Comparison of ENCODE assay signal across 9 cellular contexts in genomic region chr7:21617916-21618390, GRCh38.
DNase-seq lines count a peak whose midpoint lies in the region; ATAC-seq, FAIRE-seq and TF ChIP-seq lines count a peak whose summit lies in the region.
"Had no signal": no experiment of that assay in that cellular context is flagged by ENCODE, and none has a peak within 500 bp of the region (broad histone marks: within the 10 kb centered on the region; RNA-seq: fewer than 3 reads in every experiment).

No MANE protein-coding gene starts in this region.

- H3K27ac ChIP-seq in liver (ENCODE audit: low read depth in 1 of 2, low read length in 2 of 2) (peak overlapping the region; percentile 14 to 25), aorta (ENCODE audit: low read depth in 1 of 2, low read length in 2 of 2) (peak overlapping the region in 1 of 2 donors; percentile 56)

- TF ChIP-seq CTCF in bronchial epithelial cell (IDR thresholded peaks at IDR 0.05; ENCODE audit: insufficient read depth, low read length, severe bottlenecking) (no peak), liver (IDR thresholded peaks at IDR 0.05; ENCODE audit: low read depth, low read length, missing input control) (no peak)

- H3K36me3 ChIP-seq in bronchial epithelial cell (ENCODE audit: control insufficient read depth, insufficient read depth, low read length): no peaks in the 10 kb centered on the region
- no peaks in the 10 kb centered on the region for H3K36me3 ChIP-seq in liver (ENCODE audit: control insufficient read depth in 4 of 4, insufficient read depth in 3 of 4, low read depth in 1 of 4, low read length in 3 of 4)
- no peaks in the 10 kb centered on the region for H3K36me3 ChIP-seq in aorta (ENCODE audit: control insufficient read depth in 1 of 2, insufficient read depth in 2 of 2, low read length in 1 of 2)

- no peak overlapping the region for H3K4me3 ChIP-seq in bronchial epithelial cell (ENCODE audit: low read depth, low read length)
- H3K4me3 ChIP-seq in liver (ENCODE audit: low read depth in 1 of 3, low read length in 3 of 3): no peak overlapping the region
- H3K4me3 ChIP-seq in aorta (ENCODE audit: low read length in 2 of 2): no peak overlapping the region

- peak; percentile 59 to 68 for TF ChIP-seq RAD21 in liver (IDR thresholded peaks at IDR 0.05)

- peak; percentile 91 for ATAC-seq in aorta (ENCODE audit: low FRiP score)

- H3K27me3 ChIP-seq in bronchial epithelial cell (ENCODE audit: control insufficient read depth, insufficient read depth, low read length) (no peaks in the 10 kb centered on the region), liver (ENCODE audit: control insufficient read depth in 4 of 4, insufficient read depth in 4 of 4, low read length in 3 of 4) (no peaks in the 10 kb centered on the region), aorta (ENCODE audit: control insufficient read depth in 1 of 2, insufficient read depth in 2 of 2, low read length in 1 of 2) (no peaks in the 10 kb centered on the region)

- 35% methylated on average over 6 of the region's 6 CpGs for WGBS in liver
- 49 to 56% methylated on average over 6 of the region's 6 CpGs for WGBS in aorta, 2 donors

- FAIRE-seq in bronchial epithelial cell (lab: Jason Lieb, UNC): peak; percentile 82
- FAIRE-seq: frontal cortex had no signal

- no peak overlapping the region for H3K9ac ChIP-seq in liver (ENCODE audit: low read depth in 1 of 2, low read length in 2 of 2)

- H3K4me1 ChIP-seq in liver (ENCODE audit: control insufficient read depth in 4 of 4, insufficient read depth in 4 of 4, low read length in 3 of 4): peaks cover 2 to 16% (median 9%) of the 10 kb centered on the region in 4 donors
- peaks cover 0 to 2% of the 10 kb centered on the region in 2 donors for H3K4me1 ChIP-seq in aorta (ENCODE audit: control insufficient read depth in 1 of 2, insufficient read depth in 2 of 2, low read length in 2 of 2)

- DNase-seq in SIG-M5 treated with dmso at 0.1 percent for 504 hours (lab: John Stamatoyannopoulos, UW; ENCODE audit: unreplicated experiment) (peak; percentile 39), SIG-M5 (lab: John Stamatoyannopoulos, UW) (no peak), bronchial epithelial cell (ENCODE audit: low read depth) (peak; percentile 76), aorta (peak; percentile 72 to 77), NCI-H146 (lab: John Stamatoyannopoulos, UW) (no peak), NCI-H2081 (lab: John Stamatoyannopoulos, UW) (no peak), NCI-H1417 (lab: John Stamatoyannopoulos, UW) (no peak)

- H3K9me3 ChIP-seq in liver (ENCODE audit: control insufficient read depth in 4 of 4, low read length in 3 of 4) (no peaks in the 10 kb centered on the region), aorta (ENCODE audit: control insufficient read depth, low read length) (no peaks in the 10 kb centered on the region)

- intact Hi-C loops in aorta (cut with DNase I): loop anchor here in 1 of 2 donors (5.0 kb wide), 1 partner anchor 41 kb away; no protein-coding TSS in a partner anchor

TF ChIP-seq in liver, 16 proteins besides CTCF, POLR2A, EP300 and RAD21:
- TF ChIP-seq JUND (IDR thresholded peaks at IDR 0.05) (peak; percentile 96 to 97), SP1 (IDR thresholded peaks at IDR 0.05) (peak; percentile 71), FOXA1 (IDR thresholded peaks at IDR 0.05) (peak; percentile 87), TAF1 (conservative IDR thresholded peaks at IDR 0.05) (no peak), NR2F2 (IDR thresholded peaks at IDR 0.05) (peak; percentile 44), REST (IDR thresholded peaks at IDR 0.05) (peak; percentile 78), RXRA (IDR thresholded peaks at IDR 0.05) (peak; percentile 80 to 94), GABPA (IDR thresholded peaks at IDR 0.05 in 1 of 2, conservative IDR thresholded peaks at IDR 0.05 in 1 of 2) (peak in 1 of 2 donors; percentile 30), ZBTB33 (IDR thresholded peaks at IDR 0.05) (peak; percentile 76), HNF4G (IDR thresholded peaks at IDR 0.05) (peak; percentile 55), EGR1 (IDR thresholded peaks at IDR 0.05; ENCODE audit: low read depth in 2 of 2) (peak in 1 of 2 donors; percentile 56), YY1 (IDR thresholded peaks at IDR 0.05) (peak; percentile 87), FOXA2 (IDR thresholded peaks at IDR 0.05) (peak; percentile 90), HNF4A (conservative IDR thresholded peaks at IDR 0.05) (peak; percentile 86 to 93)
- TF ChIP-seq, protein P1, sequence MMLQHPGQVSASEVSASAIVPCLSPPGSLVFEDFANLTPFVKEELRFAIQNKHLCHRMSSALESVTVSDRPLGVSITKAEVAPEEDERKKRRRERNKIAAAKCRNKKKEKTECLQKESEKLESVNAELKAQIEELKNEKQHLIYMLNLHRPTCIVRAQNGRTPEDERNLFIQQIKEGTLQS (IDR thresholded peaks at IDR 0.05): peak; percentile 97
- TF ChIP-seq, protein P2, sequence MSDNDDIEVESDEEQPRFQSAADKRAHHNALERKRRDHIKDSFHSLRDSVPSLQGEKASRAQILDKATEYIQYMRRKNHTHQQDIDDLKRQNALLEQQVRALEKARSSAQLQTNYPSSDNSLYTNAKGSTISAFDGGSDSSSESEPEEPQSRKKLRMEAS (IDR thresholded peaks at IDR 0.05): peak; percentile 86
TF ChIP-seq in liver: peak in this region for 15.

Comparison
In these comparisons a context has a peak if more than half of its experiments do, and no peak if none do; other contexts are left out.
1. DNase-seq: peak in SIG-M5 treated with dmso at 0.1 percent for 504 hours (single experiment), bronchial epithelial cell (single experiment) and aorta (2 of 2); none in SIG-M5 (single experiment), NCI-H146 (single experiment), NCI-H2081 (0 of 2) and NCI-H1417 (0 of 3).